Comparison of ENCODE assay signal across 13 cellular contexts in genomic region chr3:60743631-60744164, GRCh38.
DNase-seq lines count a peak whose midpoint lies in the region; ATAC-seq, FAIRE-seq and TF ChIP-seq lines count a peak whose summit lies in the region.
"Had no signal": no experiment of that assay in that cellular context is flagged by ENCODE, and none has a peak within 500 bp of the region (broad histone marks: within the 10 kb centered on the region; RNA-seq: fewer than 3 reads in every experiment).

No MANE protein-coding gene starts in this region.

- intact Hi-C loops in body of pancreas (cut with DNase I) (no loop called here), esophagus squamous epithelium (cut with DNase I) (no loop called here)

- TF ChIP-seq CTCF in brain microvascular endothelial cell (IDR thresholded peaks at IDR 0.05; ENCODE audit: low read depth, low read length, missing control alignments): peak; percentile 26
- peak; percentile 45 for TF ChIP-seq CTCF in neural crest cell (conservative IDR thresholded peaks at IDR 0.05)
- TF ChIP-seq CTCF in body of pancreas (IDR thresholded peaks at IDR 0.05): peak in 1 of 7 experiments; percentile 20
- TF ChIP-seq CTCF in esophagus squamous epithelium (IDR thresholded peaks at IDR 0.05): no peak

- in situ Hi-C loops in brain microvascular endothelial cell (cut with HindIII; ENCODE audit: low pct_ligation_motif_present, low sequenced_read_pairs): no loop called here

- DNase-seq in GM12891 (ENCODE audit: insufficient read length, low spot score) (peak; percentile 1), NCI-H1417 treated with DMSO at 0.1 percent for 48 hours (lab: John Stamatoyannopoulos, UW) (peak; percentile 36), brain microvascular endothelial cell (no peak), neural crest cell (ENCODE audit: low read depth, low spot score) (peak; percentile 49), body of pancreas (no peak), glomerular visceral epithelial cell (ENCODE audit: extremely low spot score) (no peak), inferior parietal cortex (ENCODE audit: extremely low spot score) (no peak), esophagus squamous epithelium (lab: John Stamatoyannopoulos, UW) (no peak)
- DNase-seq: activated naive CD8-positive, alpha-beta T cell treated with anti-CD3 and anti-CD28 coated beads for 36 hours; left cardiac atrium; stimulated activated CD4-positive, alpha-beta T cell treated with anti-CD3 and anti-CD28 coated beads, Interleukin-12 subunit alpha, Interleukin-12 subunit beta, amount 100 ng/mL, for 4 hours had no signal

- peak overlapping the region; percentile 5 for H3K4me3 Mint-ChIP-seq in neural crest cell
- H3K4me3 Mint-ChIP-seq: activated naive CD8-positive, alpha-beta T cell treated with anti-CD3 and anti-CD28 coated beads for 36 hours; stimulated activated naive CD8-positive, alpha-beta T cell treated with anti-CD3 and anti-CD28 coated beads, Interleukin-15, Interleukin-2, amounts not matched to agents 100 ng/mL and 50 ng/mL, for 24 hours had no signal

- H3K4me1 Mint-ChIP-seq in neural crest cell: peaks cover 33% of the 10 kb centered on the region
- H3K4me1 Mint-ChIP-seq: activated naive CD8-positive, alpha-beta T cell treated with anti-CD3 and anti-CD28 coated beads for 36 hours had no signal

- H3K9me3 Mint-ChIP-seq in neural crest cell: no peaks in the 10 kb centered on the region
- H3K9me3 Mint-ChIP-seq: activated naive CD8-positive, alpha-beta T cell treated with anti-CD3 and anti-CD28 coated beads for 36 hours; stimulated activated naive CD8-positive, alpha-beta T cell treated with anti-CD3 and anti-CD28 coated beads, Interleukin-15, Interleukin-2, amounts not matched to agents 100 ng/mL and 50 ng/mL, for 24 hours had no signal

- ATAC-seq in body of pancreas: no peak

- no peak overlapping the region for H3K4me3 ChIP-seq in brain microvascular endothelial cell (ENCODE audit: low read depth, low read length)
- H3K4me3 ChIP-seq in body of pancreas: no peak overlapping the region
- H3K4me3 ChIP-seq in esophagus squamous epithelium: no peak overlapping the region

- TF ChIP-seq POLR2A in GM12891 (IDR thresholded peaks at IDR 0.05; ENCODE audit: low read depth, low read length) (no peak), body of pancreas (IDR thresholded peaks at IDR 0.05) (no peak), esophagus squamous epithelium (IDR thresholded peaks at IDR 0.05) (no peak)

- WGBS in body of pancreas, 2 donors: 49 to 58% methylated on average over 4 of the region's 4 CpGs
- WGBS in esophagus squamous epithelium, 2 donors: 6 to 27% methylated on average over 2 to 4 of the region's 4 CpGs

- H3K9me3 ChIP-seq in body of pancreas: no peaks in the 10 kb centered on the region
- H3K9me3 ChIP-seq in esophagus squamous epithelium: no peaks in the 10 kb centered on the region
- H3K9me3 ChIP-seq: Caco-2 had no signal

- H3K36me3 Mint-ChIP-seq in neural crest cell (ENCODE audit: low read depth): no peaks in the 10 kb centered on the region
- H3K36me3 Mint-ChIP-seq: activated naive CD8-positive, alpha-beta T cell treated with anti-CD3 and anti-CD28 coated beads for 36 hours had no signal

- H3K27me3 ChIP-seq in brain microvascular endothelial cell (replicated peaks) (no peaks in the 10 kb centered on the region), body of pancreas (no peaks in the 10 kb centered on the region), esophagus squamous epithelium (no peaks in the 10 kb centered on the region)

- H3K27ac ChIP-seq in brain microvascular endothelial cell (no peak overlapping the region), body of pancreas (peak overlapping the region in 2 of 4 donors; percentile 6 to 61), esophagus squamous epithelium (no peak overlapping the region)

- H3K4me1 ChIP-seq in body of pancreas (no peaks in the 10 kb centered on the region), esophagus squamous epithelium (no peaks in the 10 kb centered on the region)

- H3K36me3 ChIP-seq in brain microvascular endothelial cell (replicated peaks) (no peaks in the 10 kb centered on the region), body of pancreas (replicated peaks in 1 of 2; ENCODE audit: insufficient read depth in 1 of 2, low read depth in 2 of 2) (no peaks in the 10 kb centered on the region), esophagus squamous epithelium (no peaks in the 10 kb centered on the region)

- no peak for FAIRE-seq in GM12891 (lab: Jason Lieb, UNC)

- H3K27me3 Mint-ChIP-seq in neural crest cell (ENCODE audit: low read depth): no peaks in the 10 kb centered on the region
- H3K27me3 Mint-ChIP-seq: activated naive CD8-positive, alpha-beta T cell treated with anti-CD3 and anti-CD28 coated beads for 36 hours; stimulated activated naive CD8-positive, alpha-beta T cell treated with anti-CD3 and anti-CD28 coated beads, Interleukin-15, Interleukin-2, amounts not matched to agents 100 ng/mL and 50 ng/mL, for 24 hours had no signal

- peak overlapping the region; percentile 14 for H3K27ac Mint-ChIP-seq in neural crest cell (ENCODE audit: unreplicated experiment)
- H3K27ac Mint-ChIP-seq: activated naive CD8-positive, alpha-beta T cell treated with anti-CD3 and anti-CD28 coated beads for 36 hours; stimulated activated naive CD8-positive, alpha-beta T cell treated with anti-CD3 and anti-CD28 coated beads, Interleukin-15, Interleukin-2, amounts not matched to agents 100 ng/mL and 50 ng/mL, for 24 hours had no signal

TF ChIP-seq in GM12891, 5 proteins besides CTCF, POLR2A, EP300 and RAD21:
- TF ChIP-seq POLR2AphosphoS5 (IDR thresholded peaks at IDR 0.05; ENCODE audit: low read depth, low read length): no peak
- TF ChIP-seq TAF1 (IDR thresholded peaks at IDR 0.05; ENCODE audit: low read depth, low read length): no peak
- no peak for TF ChIP-seq PAX5 (IDR thresholded peaks at IDR 0.05; ENCODE audit: insufficient read depth, low read length, severe bottlenecking)
- no peak for TF ChIP-seq POU2F2 (IDR thresholded peaks at IDR 0.05; ENCODE audit: low read depth, low read length)
- TF ChIP-seq SPI1 (IDR thresholded peaks at IDR 0.05; ENCODE audit: low read depth, low read length): no peak

Comparison
In these comparisons a context has a peak if more than half of its experiments do, and no peak if none do; other contexts are left out.
1. DNase-seq: peak in GM12891 (single experiment), NCI-H1417 treated with DMSO at 0.1 percent for 48 hours (single experiment) and neural crest cell (single experiment); none in brain microvascular endothelial cell (single experiment), body of pancreas (0 of 4), glomerular visceral epithelial cell (single experiment), inferior parietal cortex (single experiment) and esophagus squamous epithelium (single experiment).
2. CTCF ChIP-seq: peak in brain microvascular endothelial cell (single experiment) and neural crest cell (single experiment); none in esophagus squamous epithelium (0 of 6).